In the genomic region with DNA sequence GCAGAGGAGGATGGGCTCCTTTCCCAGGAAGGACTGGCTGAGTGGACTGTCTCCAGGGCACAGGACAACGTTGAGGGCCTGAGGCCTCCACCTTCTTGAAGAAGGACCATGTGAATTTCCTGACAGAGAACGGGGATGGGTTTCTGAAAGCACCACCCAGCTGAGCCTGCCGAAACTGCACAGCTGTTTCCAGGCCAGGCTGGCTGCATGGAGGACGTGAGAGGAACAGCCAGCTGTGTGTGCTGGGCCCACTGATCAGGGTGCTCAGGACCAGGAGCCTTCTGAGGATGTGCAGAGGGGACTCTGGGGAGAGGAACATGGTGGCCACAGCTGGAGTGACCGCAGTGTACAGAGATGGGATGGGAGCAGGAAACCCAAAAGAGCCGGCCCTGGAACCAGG, we compare ENCODE assay signal across 27 cellular contexts. TPM values are rescaled to one million over a fixed set of nuclear protein-coding genes. Genes with fewer than 3 reads are reported as not detected.
A peak's percentile ranks its signal among the peaks of the same experiment; 100 is the strongest.
DNase-seq lines count a peak whose midpoint lies in the region; ATAC-seq, FAIRE-seq and TF ChIP-seq lines count a peak whose summit lies in the region.
"Had no signal": no experiment of that assay in that cellular context is flagged by ENCODE, and none has a peak within 500 bp of the region (broad histone marks: within the 10 kb centered on the region; RNA-seq: fewer than 3 reads in every experiment).

No MANE protein-coding gene starts in this region.

- H4K20me1 ChIP-seq in GM12878 (ENCODE audit: control insufficient read depth, insufficient read depth) = no peaks in the 10 kb centered on the region
- H4K20me1 ChIP-seq in osteoblast (ENCODE audit: insufficient read depth, low read length) = peaks cover 4% of the 10 kb centered on the region

- H3K4me3 ChIP-seq in GM12878 = no peak overlapping the region
- no peak overlapping the region for H3K4me3 ChIP-seq in osteoblast (ENCODE audit: insufficient read depth, low read length)
- H3K4me3 ChIP-seq: HAP-1, right lobe of liver had no signal

- SMC1A ChIA-PET in GM12878 (lab: Charles Lee; ENCODE audit: uncharacterized antibody, unreplicated experiment) = no interaction called here

- H3K79me2 ChIP-seq in GM12878 (ENCODE audit: control insufficient read depth, insufficient read depth, low read length) = no peaks in the 10 kb centered on the region; the same call in 1 of the 2 replicates
- peaks cover 7% of the 10 kb centered on the region for H3K79me2 ChIP-seq in osteoblast (ENCODE audit: insufficient read depth, low read length)

- in situ Hi-C loops in GM12878 (cut with MboI) = no loop called here

- POLR2A ChIA-PET in GM12878 (lab: Charles Lee) = interaction anchor here (1.1 kb wide), 1 partner anchor 123 kb away, joined by 4 read pairs; the partner anchor contains the start of gene IFT122

- no peak for DNase-seq in GM12891 (ENCODE audit: insufficient read length, low spot score)
- peak; percentile 62 for DNase-seq in NAMALWA (ENCODE audit: low spot score)
- no peak for DNase-seq in GM12878 (ENCODE audit: low read depth, low spot score)
- DNase-seq in osteoblast (ENCODE audit: insufficient read length, low spot score, missing footprints) = peak; percentile 48
- DNase-seq in cerebellum (ENCODE audit: low spot score) = no peak
- no peak for DNase-seq in left lobe of liver (ENCODE audit: low spot score)
- DNase-seq in HTR-8/SVneo (ENCODE audit: insufficient read length, low spot score) = no peak
- no peak for DNase-seq in NCI-H774 (lab: John Stamatoyannopoulos, UW)
- DNase-seq: activated CD4-positive, CD25-positive, alpha-beta regulatory T cell treated with anti-CD3 and anti-CD28 coated beads, Interleukin-2, amount 50 U/mL, for 72 hours; activated CD8-positive, alpha-beta T cell treated with anti-CD3 and anti-CD28 coated beads, Interleukin-2, amount 10 ng/mL, durations not matched to agents 7 days and 5 days; activated naive CD4-positive, alpha-beta T cell treated with Interleukin-2 at 50 U/mL for 16 hours; activated T-cell treated with anti-CD3 and anti-CD28 coated beads, Interleukin-2, amount 50 U/mL, for 1 hour; brain microvascular endothelial cell; DMS153; effector memory CD8-positive, alpha-beta T cell; gastrocnemius medialis; NCI-H146; NCI-H510A; nephron progenitor cell; right lobe of liver; stimulated activated naive CD8-positive, alpha-beta T cell treated with anti-CD3 and anti-CD28 coated beads, Interleukin-15, Interleukin-2, amounts not matched to agents 100 U/mL and 50 U/mL, for 24 hours had no signal

- H3K27ac ChIP-seq in GM12878 (ENCODE audit: control insufficient read depth, insufficient read depth) = no peak overlapping the region
- H3K27ac ChIP-seq in osteoblast (ENCODE audit: low read depth, low read length) = no peak overlapping the region
- H3K27ac ChIP-seq: brain microvascular endothelial cell, right lobe of liver had no signal

- H3K4me1 ChIP-seq in GM12878 (ENCODE audit: control insufficient read depth, insufficient read depth, low read length) (peaks cover 16% of the 10 kb centered on the region), osteoblast (ENCODE audit: insufficient read depth, low read length) (peaks cover 14% of the 10 kb centered on the region)
- H3K4me1 ChIP-seq: HAP-1 had no signal

- TF ChIP-seq CTCF in GM12878 (IDR thresholded peaks at IDR 0.05 in 2 of 3, conservative IDR thresholded peaks at IDR 0.05 in 1 of 3; ENCODE audit: control insufficient read depth in 2 of 3, extremely low read depth in 1 of 3, insufficient read depth in 1 of 3, low read depth in 3 of 3, low read length in 3 of 3) = no peak
- TF ChIP-seq CTCF in osteoblast (IDR thresholded peaks at IDR 0.05; ENCODE audit: extremely low read depth, low read depth, low read length) = no peak

- WGBS in GM12878 (ENCODE audit: insufficient coverage, insufficient replicate concordance, low lambda C conversion rate, missing lambda C conversion rate) = 50% methylated on average over 6 of the region's 6 CpGs

- BruUV-seq in GM12878 (replicated peaks; lab: Mats Ljungman, UMichigan) = no TSS peak

- H3K36me3 ChIP-seq in GM12878 (ENCODE audit: control insufficient read depth in 2 of 2, insufficient read depth in 2 of 2, low read length in 1 of 2) (no peaks in the 10 kb centered on the region), osteoblast (ENCODE audit: insufficient read depth, low read length) (no peaks in the 10 kb centered on the region)
- H3K36me3 ChIP-seq: brain microvascular endothelial cell, HAP-1, right lobe of liver had no signal

- peaks cover 0 to 3% of the 10 kb centered on the region in 2 experiments; a peak in 2 of 4 replicates for H3K27me3 ChIP-seq in GM12878 (replicated peaks in 1 of 2; ENCODE audit: control insufficient read depth in 2 of 2, insufficient read depth in 2 of 2, low read length in 1 of 2)
- no peaks in the 10 kb centered on the region for H3K27me3 ChIP-seq in osteoblast (ENCODE audit: insufficient read depth, low read length)
- H3K27me3 ChIP-seq: brain microvascular endothelial cell, esophagus muscularis mucosa, gastrocnemius medialis, right lobe of liver, tibial artery had no signal

- no peaks in the 10 kb centered on the region for H3K9me3 ChIP-seq in GM12878 (replicated peaks; ENCODE audit: control insufficient read depth, insufficient read depth, low read length)
- no peaks in the 10 kb centered on the region for H3K9me3 ChIP-seq in osteoblast (ENCODE audit: low read depth, low read length)
- H3K9me3 ChIP-seq: esophagus muscularis mucosa, gastrocnemius medialis, HAP-1, right lobe of liver, tibial artery had no signal

- TF ChIP-seq EP300 in GM12878 (IDR thresholded peaks at IDR 0.05; ENCODE audit: borderline replicate concordance in 1 of 2, control insufficient read depth in 1 of 2, low read depth in 2 of 2, low read length in 2 of 2) = no peak

- RAD21 ChIA-PET in GM12878 (lab: Charles Lee; ENCODE audit: unreplicated experiment) = interaction anchor here (3.9 kb wide), 1 partner anchor 67 kb away, joined by 31 read pairs; the partner anchor contains the start of gene COPG1

- CTCF ChIA-PET in GM12878 (lab: Yijun Ruan, JAX) = interaction anchor here (1.0 to 1.7 kb wide), 4 partner anchors 52 to 95 kb away, joined by 3 read pairs; partner anchors contain the start of gene COPG1

- FAIRE-seq in GM12891 (lab: Jason Lieb, UNC) = peak; percentile 57
- FAIRE-seq in GM12878 (lab: Jason Lieb, UNC) = no peak
- FAIRE-seq in HTR-8/SVneo (lab: Jason Lieb, UNC) = no peak
- FAIRE-seq: G401.6, islet of Langerhans had no signal

- TF ChIP-seq POLR2A in GM12891 (IDR thresholded peaks at IDR 0.05; ENCODE audit: low read depth, low read length) (no peak), GM12878 (IDR thresholded peaks at IDR 0.05; ENCODE audit: low read depth, low read length) (no peak)

- H3K9ac ChIP-seq in GM12878 (ENCODE audit: control insufficient read depth, insufficient read depth, low read length) = no peak overlapping the region

- no peak for TF ChIP-seq RAD21 in GM12878 (IDR thresholded peaks at IDR 0.05; ENCODE audit: insufficient read depth, low read depth, low read length)

- H2AFZ ChIP-seq in GM12878 (ENCODE audit: control insufficient read depth, low read depth, low read length) (no peak overlapping the region), osteoblast (ENCODE audit: low read length) (no peak overlapping the region)

- ATAC-seq in GM12878 (no peak), left lobe of liver (no peak)
- ATAC-seq: activated CD8-positive, alpha-beta T cell treated with anti-CD3 and anti-CD28 coated beads, Interleukin-2, amount 10 ng/mL, durations not matched to agents 7 days and 5 days; effector memory CD8-positive, alpha-beta T cell; gastrocnemius medialis; Panc1; right lobe of liver; stimulated activated naive CD8-positive, alpha-beta T cell treated with anti-CD3 and anti-CD28 coated beads, Interleukin-15, Interleukin-2, amounts not matched to agents 100 U/mL and 50 U/mL, for 24 hours had no signal

- intact Hi-C loops in GM12878 (cut with micrococcal nuclease; ENCODE audit: unreplicated experiment) = loop anchor here (5.0 kb wide), 1 partner anchor 136 kb away; the partner anchor contains the start of gene CNBP

- H3K4me2 ChIP-seq in GM12878 (ENCODE audit: control insufficient read depth, insufficient read depth) (peak overlapping the region; percentile 11; the same call in 1 of the 2 replicates), osteoblast (ENCODE audit: insufficient read depth, low read length) (no peak overlapping the region)

TF ChIP-seq in GM12891, 5 proteins besides CTCF, POLR2A, EP300 and RAD21:
- no peak for TF ChIP-seq TAF1 (IDR thresholded peaks at IDR 0.05; ENCODE audit: low read depth, low read length)
- TF ChIP-seq SPI1 (IDR thresholded peaks at IDR 0.05; ENCODE audit: low read depth, low read length) = no peak
- no peak for TF ChIP-seq POLR2AphosphoS5 (IDR thresholded peaks at IDR 0.05; ENCODE audit: low read depth, low read length)
- TF ChIP-seq POU2F2 (IDR thresholded peaks at IDR 0.05; ENCODE audit: low read depth, low read length) = no peak
- TF ChIP-seq PAX5 (IDR thresholded peaks at IDR 0.05; ENCODE audit: insufficient read depth, low read length, severe bottlenecking) = no peak

TF ChIP-seq in GM12878, 131 proteins besides CTCF, POLR2A, EP300 and RAD21:
- no peak for TF ChIP-seq NBN (IDR thresholded peaks at IDR 0.05)
- TF ChIP-seq TCF12 (IDR thresholded peaks at IDR 0.05; ENCODE audit: low read depth, low read length) = peak; percentile 37; the same call in 1 of the 2 replicates

RNA-seq across cellular contexts. Expression of gene HMCES, which starts 39.2 kb away (rescaled TPM):
- polyA plus RNA-seq in GM12891 (2012; ENCODE audit: low read depth, missing spikeins) = 42.1 TPM
- 10.9 and 12.1 TPM in 2 replicates for total RNA-seq in GM12878 (2013; cell fraction: nucleolus; rRNA removed)
- 16.7 and 22.7 TPM in 2 replicates for total RNA-seq in GM12878 (2014; rRNA removed)
- 11.9 and 12.4 TPM in 2 replicates for total RNA-seq in GM12878 (2014; rRNA removed; fragmentation: Illumina TruSeq; extraction: Trizol)
- total RNA-seq in GM12878 (2021) = 25.5 and 33.4 TPM in 2 replicates
- polyA plus RNA-seq in GM12878 (2011; ENCODE audit: low read depth) = 26.7 TPM
- polyA plus RNA-seq in GM12878 (2011; rRNA removed) = 21.3 and 42.6 TPM in 2 replicates
- polyA plus RNA-seq in GM12878 (2011; cell fraction: cytosol; rRNA removed) = 32.3 and 40.7 TPM in 2 replicates
- 25.4 and 27.4 TPM in 2 replicates for polyA plus RNA-seq in GM12878 (2011; cell fraction: nucleus; rRNA removed)
- 37.0 and 40.2 TPM in 2 replicates for polyA plus RNA-seq in GM12878 (2012)
- polyA plus RNA-seq in GM12878 (2014; fragmentation: Illumina TruSeq; extraction: Trizol) = 29.6 and 31.2 TPM in 2 replicates
- polyA plus RNA-seq in GM12878 (2014; fragmentation: Nextera tagmentation; extraction: Ambion mirVana) = 10 to 100 TPM; 17.2 to 18.5 TPM
- polyA plus RNA-seq in GM12878 (2014; rRNA removed) = 21.9 and 25.0 TPM in 2 replicates
- polyA plus RNA-seq in GM12878 (2016; fragmentation: Nextera tagmentation; extraction: Ambion mirVana) = 10 to 100 TPM; 45.3 to 49.8 TPM
- polyA minus RNA-seq in GM12878 (2011; rRNA and poly(A)+ RNA removed) = 18.5 and 21.4 TPM in 2 replicates
- 7.8 and 12.6 TPM in 2 replicates for polyA minus RNA-seq in GM12878 (2011; cell fraction: cytosol; rRNA and poly(A)+ RNA removed)
- polyA minus RNA-seq in GM12878 (2011; cell fraction: nucleus; rRNA and poly(A)+ RNA removed) = 4.6 and 8.3 TPM in 2 replicates
- total RNA-seq in osteoblast = 10.5 and 11.8 TPM in 2 replicates
- 14.6 TPM for total RNA-seq in cerebellum
- 19.1 TPM for total RNA-seq in left lobe of liver

Comparison
In these comparisons a context has a peak if more than half of its experiments do, and no peak if none do; other contexts are left out.
1. DNase-seq: peak in NAMALWA (single experiment) and osteoblast (single experiment); none in GM12891 (single experiment), GM12878 (single experiment), cerebellum (single experiment), left lobe of liver (single experiment), HTR-8/SVneo (single experiment) and NCI-H774 (single experiment).